13 cellular contexts compared by ENCODE assay signal in genomic region chr3:65902304-65902793, GRCh38.
DNase-seq lines count a peak whose midpoint lies in the region; ATAC-seq lines count a peak whose summit lies in the region.
"Had no signal": no experiment of that assay in that cellular context is flagged by ENCODE, and none has a peak within 500 bp of the region (broad histone marks: within the 10 kb centered on the region; RNA-seq: fewer than 3 reads in every experiment).

No MANE protein-coding gene starts in this region.

- H3K4me1 Mint-ChIP-seq in activated CD4-positive, alpha-beta memory T cell treated with anti-CD3 and anti-CD28 coated beads for 36 hours (ENCODE audit: low read depth), result no peaks in the 10 kb centered on the region

- H3K27me3 ChIP-seq in HUES6 (ENCODE audit: control insufficient read depth, insufficient read depth, low read length), result no peaks in the 10 kb centered on the region

- H3K4me1 ChIP-seq in HUES6 (ENCODE audit: control insufficient read depth, insufficient read depth, low read length), result peaks cover 32% of the 10 kb centered on the region

- DNase-seq in T47D (ENCODE audit: low read depth in 1 of 2, low spot score in 1 of 2) (peak; percentile 15 to 40), iPS-NIHi7 (ENCODE audit: extremely low spot score) (peak; percentile 68), NCI-H2227 (lab: John Stamatoyannopoulos, UW; ENCODE audit: unreplicated experiment) (no peak), SW 1271 (lab: John Stamatoyannopoulos, UW) (no peak)
- DNase-seq in activated CD4-positive, alpha-beta memory T cell treated with anti-CD3 and anti-CD28 coated beads for 36 hours, result no peak
- DNase-seq: activated CD4-positive, alpha-beta T cell treated with anti-CD3 and anti-CD28 coated beads for 4 hours; activated gamma-delta T cell treated with Interleukin-2 at 50 U/mL for 16 hours; CD4-positive, alpha-beta T cell; cortex of kidney; NCI-H82 had no signal

- no peak for ATAC-seq in HG03135 (IDR thresholded peaks at IDR 0.05; ENCODE audit: unreplicated experiment)

- intact Hi-C loops in activated CD4-positive, alpha-beta memory T cell treated with anti-CD3 and anti-CD28 coated beads for 36 hours (cut with micrococcal nuclease), result no loop called here

- H3K36me3 ChIP-seq in HUES6 (ENCODE audit: control insufficient read depth, insufficient read depth, low read length), result no peaks in the 10 kb centered on the region

- POLR2A ChIA-PET in activated CD4-positive, alpha-beta memory T cell treated with anti-CD3 and anti-CD28 coated beads for 36 hours (lab: Charles Lee), result no interaction called here

- in situ Hi-C loops in T47D (cut with HindIII; ENCODE audit: low pct_unique_long_range_greater_than_20kb, low sequenced_read_pairs), result no loop called here

- no peaks in the 10 kb centered on the region for H3K36me3 Mint-ChIP-seq in activated CD4-positive, alpha-beta memory T cell treated with anti-CD3 and anti-CD28 coated beads for 36 hours

- H3K4me3 ChIP-seq in HUES6 (ENCODE audit: low read depth, low read length), result peak overlapping the region; percentile 46
- peak overlapping the region in 4 of 7 experiments; percentile 2 to 36 (median 20) for H3K4me3 ChIP-seq in skin epidermis

- H3K27ac Mint-ChIP-seq in activated CD4-positive, alpha-beta memory T cell treated with anti-CD3 and anti-CD28 coated beads for 36 hours, result no peak overlapping the region
- H3K27ac Mint-ChIP-seq: CD4-positive, alpha-beta T cell had no signal

- no peaks in the 10 kb centered on the region for H3K9me3 ChIP-seq in HUES6 (ENCODE audit: control insufficient read depth, insufficient read depth, low read depth, low read length)

- H3K27ac ChIP-seq in HUES6 (ENCODE audit: low read depth, low read length) (peak overlapping the region; percentile 22; the same call in 1 of the 2 replicates), skin epidermis (peak overlapping the region in 18 of 21 experiments; percentile 9 to 86 (median 71))

- H3K9me3 Mint-ChIP-seq in activated CD4-positive, alpha-beta memory T cell treated with anti-CD3 and anti-CD28 coated beads for 36 hours, result no peaks in the 10 kb centered on the region
- H3K9me3 Mint-ChIP-seq: CD4-positive, alpha-beta T cell had no signal

- H3K27me3 Mint-ChIP-seq in activated CD4-positive, alpha-beta memory T cell treated with anti-CD3 and anti-CD28 coated beads for 36 hours, result no peaks in the 10 kb centered on the region
- H3K27me3 Mint-ChIP-seq: CD4-positive, alpha-beta T cell had no signal

- H3K4me3 Mint-ChIP-seq in activated CD4-positive, alpha-beta memory T cell treated with anti-CD3 and anti-CD28 coated beads for 36 hours, result no peak overlapping the region
- H3K4me3 Mint-ChIP-seq: CD4-positive, alpha-beta T cell had no signal

- H3K9ac ChIP-seq in HUES6 (ENCODE audit: low read length), result no peak overlapping the region

- CTCF ChIA-PET in activated CD4-positive, alpha-beta memory T cell treated with anti-CD3 and anti-CD28 coated beads for 36 hours (lab: Charles Lee), result interaction anchor here (0.8 kb wide), 1 partner anchor 171 kb away, joined by 3 read pairs; no protein-coding TSS in a partner anchor

Comparison
In these comparisons a context has a peak if more than half of its experiments do, and no peak if none do; other contexts are left out.
1. DNase-seq: peak in T47D (2 of 2) and iPS-NIHi7 (single experiment); none in activated CD4-positive, alpha-beta memory T cell treated with anti-CD3 and anti-CD28 coated beads for 36 hours (single experiment), NCI-H2227 (single experiment) and SW 1271 (0 of 2).